ENCODE assay signal across 1 cellular context in the genomic region with DNA sequence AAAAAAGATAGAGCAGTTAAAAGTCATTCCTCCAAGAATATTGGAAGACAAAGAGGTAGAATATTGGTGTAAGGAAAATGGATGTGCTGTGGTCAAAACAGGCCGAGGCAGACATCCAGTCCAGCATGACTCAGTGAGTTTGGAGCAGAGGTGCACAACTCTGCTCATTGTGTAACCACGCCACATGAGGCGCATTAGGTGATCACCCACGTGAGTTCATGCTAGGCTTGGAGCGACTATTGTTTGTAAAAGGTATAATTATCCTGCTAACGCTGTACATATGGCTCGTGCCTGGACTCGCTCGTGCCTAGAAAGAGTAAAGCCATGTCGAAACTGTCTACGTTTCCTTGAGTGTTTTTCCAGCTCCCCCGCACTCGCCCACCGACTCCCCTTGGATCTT.
TF ChIP-seq lines count a peak whose summit lies in the region.

No MANE protein-coding gene starts in this region.

TF ChIP-seq in Ishikawa, 13 proteins besides CTCF, POLR2A, EP300 and RAD21 (continued from another document):
- TF ChIP-seq, protein P1, sequence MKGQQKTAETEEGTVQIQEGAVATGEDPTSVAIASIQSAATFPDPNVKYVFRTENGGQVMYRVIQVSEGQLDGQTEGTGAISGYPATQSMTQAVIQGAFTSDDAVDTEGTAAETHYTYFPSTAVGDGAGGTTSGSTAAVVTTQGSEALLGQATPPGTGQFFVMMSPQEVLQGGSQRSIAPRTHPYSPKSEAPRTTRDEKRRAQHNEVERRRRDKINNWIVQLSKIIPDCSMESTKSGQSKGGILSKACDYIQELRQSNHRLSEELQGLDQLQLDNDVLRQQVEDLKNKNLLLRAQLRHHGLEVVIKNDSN (IDR thresholded peaks at IDR 0.05): peak; percentile 66
- TF ChIP-seq NFIC (IDR thresholded peaks at IDR 0.05): 0 out of 2 replicates have a peak, but pooled peaks have one; percentile 25
